Comparison of ENCODE assay signal across 7 cellular contexts in the genomic region with DNA sequence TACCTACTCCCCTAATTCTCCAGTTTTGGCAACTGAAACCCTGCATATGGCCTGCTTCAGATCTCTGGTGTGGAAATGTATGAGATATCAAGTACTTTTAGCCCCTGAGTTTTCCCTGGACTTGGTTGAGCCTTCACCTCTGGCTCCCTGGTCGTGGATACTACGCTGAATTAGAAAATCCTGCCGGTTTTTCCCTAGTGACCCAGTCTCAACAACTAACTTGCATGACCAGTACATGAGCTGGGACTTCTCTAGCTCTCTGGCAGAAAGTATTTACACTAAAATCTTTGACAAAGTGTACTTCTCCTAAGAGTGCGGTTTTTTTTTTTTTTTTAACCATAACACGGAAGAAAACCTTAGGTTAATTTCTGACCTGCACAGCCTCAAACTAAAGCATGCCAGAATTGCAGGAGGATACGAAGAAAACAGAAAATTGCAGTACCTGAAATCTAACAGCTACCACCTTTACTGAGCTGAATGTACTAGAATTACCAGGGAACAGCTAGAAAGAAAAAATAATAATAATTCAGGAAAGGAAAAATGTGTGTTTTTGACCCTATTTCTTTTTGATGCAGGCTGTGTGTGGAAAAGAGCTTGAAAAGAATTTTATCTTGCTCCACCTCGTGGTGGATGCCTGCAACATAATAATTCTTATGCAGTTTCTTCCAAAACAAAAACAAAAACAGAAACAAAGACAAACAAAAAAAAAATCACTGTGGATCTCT.
DNase-seq lines count a peak whose midpoint lies in the region; ATAC-seq, FAIRE-seq and TF ChIP-seq lines count a peak whose summit lies in the region.

No MANE protein-coding gene starts in this region.

- no peak overlapping the region for H3K9ac ChIP-seq in neural cell (ENCODE audit: low read length)

- H3K27me3 ChIP-seq in neural cell (ENCODE audit: insufficient read depth, low read depth, low read length): no peaks in the 10 kb centered on the region

- no peak overlapping the region for H2AFZ ChIP-seq in neural cell (ENCODE audit: low read depth, low read length)

- ATAC-seq in GM18511 (IDR thresholded peaks at IDR 0.05; ENCODE audit: unreplicated experiment): no peak

- DNase-seq in GM10266 (ENCODE audit: extremely low spot score) (no peak), NCI-H1105 (lab: John Stamatoyannopoulos, UW) (peak; percentile 24), choroid plexus epithelial cell (ENCODE audit: low read depth) (peak; percentile 68), GM12891 (ENCODE audit: insufficient read length, low spot score) (no peak)
- DNase-seq in NK-92 treated with Interleukin-12 subunit alpha and Interleukin-12 subunit beta, amount 100 ng/mL, for 24 hours (lab: John Stamatoyannopoulos, UW): no peak

- no peaks in the 10 kb centered on the region for H4K20me1 ChIP-seq in neural cell (ENCODE audit: insufficient read depth)

- no peaks in the 10 kb centered on the region for H3K36me3 ChIP-seq in neural cell (ENCODE audit: insufficient read depth, low read length)

- H3K9me2 ChIP-seq in neural cell (ENCODE audit: insufficient read depth, low read length): no peaks in the 10 kb centered on the region

- peak; percentile 75 for TF ChIP-seq RAD21 in neural cell (conservative IDR thresholded peaks at IDR 0.05)

- FAIRE-seq in GM12891 (lab: Jason Lieb, UNC): no peak

- peak; percentile 52 for TF ChIP-seq CTCF in GM10266 (IDR thresholded peaks at IDR 0.05; ENCODE audit: control insufficient read depth, insufficient read depth, low read depth, missing control alignments)
- peak; percentile 73 for TF ChIP-seq CTCF in choroid plexus epithelial cell (conservative IDR thresholded peaks at IDR 0.05; ENCODE audit: low read depth, low read length)
- peak; percentile 74 for TF ChIP-seq CTCF in neural cell (IDR thresholded peaks at IDR 0.05; ENCODE audit: poor library complexity, severe bottlenecking)

- no peak overlapping the region for H3K4me2 ChIP-seq in neural cell (ENCODE audit: low read length)

- no peaks in the 10 kb centered on the region for H3F3A ChIP-seq in neural cell (ENCODE audit: insufficient read depth, low read length, poor library complexity, severe bottlenecking)

- H3K9me3 ChIP-seq in neural cell (ENCODE audit: low read length): no peaks in the 10 kb centered on the region

- no peak for TF ChIP-seq EP300 in neural cell (conservative IDR thresholded peaks at IDR 0.05; ENCODE audit: poor library complexity, severe bottlenecking)

- no peak for TF ChIP-seq POLR2A in GM12891 (IDR thresholded peaks at IDR 0.05; ENCODE audit: low read depth, low read length)

- no peaks in the 10 kb centered on the region for H3K79me2 ChIP-seq in neural cell (replicated peaks; ENCODE audit: insufficient read depth, low read length)

- no peak overlapping the region for H3K27ac ChIP-seq in neural cell (ENCODE audit: low read length)

- H3K4me3 ChIP-seq in choroid plexus epithelial cell (ENCODE audit: low read depth, low read length): no peak overlapping the region
- no peak overlapping the region for H3K4me3 ChIP-seq in neural cell (ENCODE audit: low read length)

TF ChIP-seq in neural cell, 6 proteins besides CTCF, POLR2A, EP300 and RAD21:
- TF ChIP-seq SMC3 (conservative IDR thresholded peaks at IDR 0.05; ENCODE audit: poor library complexity): peak; percentile 84
- no peak for TF ChIP-seq TAF1 (IDR thresholded peaks at IDR 0.05; ENCODE audit: low read depth)
- TF ChIP-seq MXI1 (conservative IDR thresholded peaks at IDR 0.05; ENCODE audit: poor library complexity, severe bottlenecking): no peak

TF ChIP-seq in GM12891, 5 proteins besides CTCF, POLR2A, EP300 and RAD21:
- TF ChIP-seq SPI1 (IDR thresholded peaks at IDR 0.05; ENCODE audit: low read depth, low read length) (no peak), POLR2AphosphoS5 (IDR thresholded peaks at IDR 0.05; ENCODE audit: low read depth, low read length) (no peak), PAX5 (IDR thresholded peaks at IDR 0.05; ENCODE audit: insufficient read depth, low read length, severe bottlenecking) (no peak), POU2F2 (IDR thresholded peaks at IDR 0.05; ENCODE audit: low read depth, low read length) (no peak), TAF1 (IDR thresholded peaks at IDR 0.05; ENCODE audit: low read depth, low read length) (no peak)

Comparison
In these comparisons a context has a peak if more than half of its experiments do, and no peak if none do; other contexts are left out.
1. DNase-seq: peak in NCI-H1105 (single experiment) and choroid plexus epithelial cell (single experiment); none in GM10266 (single experiment), GM12891 (single experiment) and NK-92 treated with Interleukin-12 subunit alpha and Interleukin-12 subunit beta, amount 100 ng/mL, for 24 hours (single experiment).
2. Peak in every context shown above with its lines, with median percentiles within 50 percentile points of each other: CTCF ChIP-seq.